In genomic region chr1:5975133-5975880, GRCh38 we compare ENCODE assay signal across 1 cellular context.
TF ChIP-seq lines count a peak whose summit lies in the region.

No MANE protein-coding gene starts in this region.

TF ChIP-seq in GM23338, 12 proteins besides CTCF, POLR2A, EP300 and RAD21 (continued from another document):
- TF ChIP-seq ZNF462 (CRISPR knock-in tag; IDR thresholded peaks at IDR 0.05) (no peak), ZNF331 (CRISPR knock-in tag; IDR thresholded peaks at IDR 0.05; ENCODE audit: low read depth) (no peak), POLR2AphosphoS5 (IDR thresholded peaks at IDR 0.05; ENCODE audit: low read depth) (no peak), ZNF114 (CRISPR knock-in tag; IDR thresholded peaks at IDR 0.05) (no peak), CREB1 (CRISPR knock-in tag; IDR thresholded peaks at IDR 0.05; ENCODE audit: low read depth) (no peak)
